ENCODE assay signal across 9 cellular contexts in the genomic region with DNA sequence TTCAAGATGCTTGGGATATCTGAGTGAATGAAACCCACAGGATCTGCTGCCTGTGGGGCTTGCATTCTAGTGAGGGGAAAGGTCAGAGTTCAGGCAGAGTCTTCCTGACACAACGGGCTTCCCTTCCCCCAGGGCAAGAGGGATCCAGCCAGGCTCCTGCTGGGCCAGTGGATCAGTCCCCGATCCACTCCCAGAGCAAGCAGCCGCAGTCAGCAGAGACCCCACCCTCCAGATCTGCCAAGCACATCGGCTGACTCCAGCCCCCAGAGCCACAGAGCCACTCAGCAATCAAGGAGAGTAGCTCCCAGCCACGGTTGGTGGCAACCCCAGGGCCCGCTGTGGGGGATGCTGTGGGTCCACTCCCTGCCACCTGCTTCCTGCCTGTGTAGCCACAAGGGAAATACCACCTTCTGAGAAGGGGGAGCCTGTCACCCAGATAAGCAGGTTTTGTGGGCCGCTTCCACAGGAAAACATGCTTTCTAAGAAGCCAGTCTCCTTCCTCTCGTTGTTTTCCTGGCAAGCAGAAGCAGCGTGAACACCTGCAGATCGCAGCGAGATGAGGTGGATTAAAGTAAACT. TPM values are rescaled to one million over a fixed set of nuclear protein-coding genes. Genes with fewer than 3 reads are reported as not detected.
DNase-seq lines count a peak whose midpoint lies in the region; ATAC-seq and TF ChIP-seq lines count a peak whose summit lies in the region.
"Had no signal": no experiment of that assay in that cellular context is flagged by ENCODE, and none has a peak within 500 bp of the region (broad histone marks: within the 10 kb centered on the region; RNA-seq: fewer than 3 reads in every experiment).

No MANE protein-coding gene starts in this region.

- H3K4me3 Mint-ChIP-seq in stimulated activated naive B cell treated with anti-CD40 and anti-IgM and Interleukin-4, amounts not matched to agents 10 μg/mL and 1 μg/mL and 100 μg/mL, for 72 hours = peak overlapping the region; percentile 29 to 66
- H3K4me3 Mint-ChIP-seq in Caco-2 (ENCODE audit: unreplicated experiment) = no peak overlapping the region

- no peak for TF ChIP-seq CTCF in GM10266 (IDR thresholded peaks at IDR 0.05; ENCODE audit: control insufficient read depth, insufficient read depth, low read depth, missing control alignments)
- TF ChIP-seq CTCF in Caco-2 (IDR thresholded peaks at IDR 0.05; ENCODE audit: insufficient read depth in 1 of 2, low read depth in 1 of 2, low read length in 1 of 2, severe bottlenecking in 1 of 2, unreplicated experiment in 1 of 2) = no peak
- no peak for TF ChIP-seq CTCF in ascending aorta (IDR thresholded peaks at IDR 0.05)

- peak; percentile 34 for ATAC-seq in GM18505 (IDR thresholded peaks at IDR 0.05; ENCODE audit: unreplicated experiment)
- peak; percentile 27 for ATAC-seq in HG02571 (IDR thresholded peaks at IDR 0.05; ENCODE audit: unreplicated experiment)
- ATAC-seq in stimulated activated naive B cell treated with anti-CD40 and anti-IgM and Interleukin-4, amounts not matched to agents 10 μg/mL and 1 μg/mL and 100 μg/mL, for 72 hours (replicated peaks) = peak; percentile 67 to 71

- H3K27ac Mint-ChIP-seq in stimulated activated naive B cell treated with anti-CD40 and anti-IgM and Interleukin-4, amounts not matched to agents 10 μg/mL and 1 μg/mL and 100 μg/mL, for 72 hours = peak overlapping the region; percentile 92
- no peak overlapping the region for H3K27ac Mint-ChIP-seq in Caco-2 (ENCODE audit: unreplicated experiment)

- H3K27me3 ChIP-seq in Caco-2 (replicated peaks; ENCODE audit: control insufficient read depth, insufficient read depth, low read length) (no peaks in the 10 kb centered on the region), ascending aorta (no peaks in the 10 kb centered on the region)
- H3K27me3 ChIP-seq: right lobe of liver had no signal

- peaks cover 0 to 3% of the 10 kb centered on the region in 2 donors for H3K36me3 Mint-ChIP-seq in stimulated activated naive B cell treated with anti-CD40 and anti-IgM and Interleukin-4, amounts not matched to agents 10 μg/mL and 1 μg/mL and 100 μg/mL, for 72 hours
- no peaks in the 10 kb centered on the region for H3K36me3 Mint-ChIP-seq in Caco-2 (ENCODE audit: insufficient read depth, unreplicated experiment)

- peaks cover 0 to 2% of the 10 kb centered on the region in 2 donors for H3K9me3 Mint-ChIP-seq in stimulated activated naive B cell treated with anti-CD40 and anti-IgM and Interleukin-4, amounts not matched to agents 10 μg/mL and 1 μg/mL and 100 μg/mL, for 72 hours
- H3K9me3 Mint-ChIP-seq in Caco-2 (ENCODE audit: unreplicated experiment) = no peaks in the 10 kb centered on the region

- intact Hi-C loops in Caco-2 (cut with micrococcal nuclease; ENCODE audit: unreplicated experiment) = no loop called here
- intact Hi-C loops in ascending aorta (cut with DNase I) = no loop called here

- H3K4me1 ChIP-seq in Caco-2 = peaks cover 7% of the 10 kb centered on the region; the same call in 1 of the 2 replicates
- no peaks in the 10 kb centered on the region for H3K4me1 ChIP-seq in ascending aorta
- H3K4me1 ChIP-seq: right lobe of liver had no signal

- H3K4me3 ChIP-seq in Caco-2 (ENCODE audit: low read depth, low read length) (no peak overlapping the region), ascending aorta (no peak overlapping the region)
- H3K4me3 ChIP-seq: right lobe of liver had no signal

- H3K4me1 Mint-ChIP-seq in stimulated activated naive B cell treated with anti-CD40 and anti-IgM and Interleukin-4, amounts not matched to agents 10 μg/mL and 1 μg/mL and 100 μg/mL, for 72 hours = peaks cover 42 to 53% of the 10 kb centered on the region in 2 donors
- H3K4me1 Mint-ChIP-seq in Caco-2 (ENCODE audit: low read depth, unreplicated experiment) = no peaks in the 10 kb centered on the region

- no peaks in the 10 kb centered on the region for H3K9me3 ChIP-seq in Caco-2
- H3K9me3 ChIP-seq in ascending aorta = no peaks in the 10 kb centered on the region
- H3K9me3 ChIP-seq: right lobe of liver had no signal

- POLR2A ChIA-PET in Caco-2 (lab: Charles Lee) = no interaction called here

- H3K36me3 ChIP-seq in Caco-2 (ENCODE audit: control insufficient read depth, insufficient read depth, low read length) (no peaks in the 10 kb centered on the region), ascending aorta (no peaks in the 10 kb centered on the region)
- H3K36me3 ChIP-seq: right lobe of liver had no signal

- H3K27ac ChIP-seq in ascending aorta = no peak overlapping the region
- H3K27ac ChIP-seq: right lobe of liver had no signal

- H3K27me3 Mint-ChIP-seq in stimulated activated naive B cell treated with anti-CD40 and anti-IgM and Interleukin-4, amounts not matched to agents 10 μg/mL and 1 μg/mL and 100 μg/mL, for 72 hours = peaks cover 5 to 12% of the 10 kb centered on the region in 2 donors
- H3K27me3 Mint-ChIP-seq in Caco-2 (ENCODE audit: insufficient read depth, unreplicated experiment) = no peaks in the 10 kb centered on the region

- DNase-seq in NCI-H1417 treated with DMSO at 0.1 percent for 48 hours (lab: John Stamatoyannopoulos, UW) = peak; percentile 37
- DNase-seq in activated gamma-delta T cell (lab: John Stamatoyannopoulos, UW) = peak; percentile 16
- peak; percentile 61 for DNase-seq in stimulated activated naive B cell treated with anti-CD40 and anti-IgM and Interleukin-4, amounts not matched to agents 10 μg/mL and 1 μg/mL and 100 μg/mL, for 72 hours
- DNase-seq in GM10266 (ENCODE audit: extremely low spot score) = no peak
- no peak for DNase-seq in Caco-2
- DNase-seq in ascending aorta (ENCODE audit: low spot score in 2 of 2) = no peak
- DNase-seq: right lobe of liver had no signal

- BruUV-seq in Caco-2 (replicated peaks; lab: Mats Ljungman, UMichigan) = no TSS peak

- CTCF ChIA-PET in Caco-2 (lab: Charles Lee) = no interaction called here

- no peak for TF ChIP-seq POLR2A in GM18505 (IDR thresholded peaks at IDR 0.05; ENCODE audit: borderline replicate concordance, extremely low read depth, insufficient read depth, insufficient read length)

RNA-seq across cellular contexts. Expression of gene CPN2, which starts 44.9 kb away (rescaled TPM):
- total RNA-seq in Caco-2 (2022) (not detected in 2 replicates), ascending aorta (not detected)

Comparison
In these comparisons a context has a peak if more than half of its experiments do, and no peak if none do; other contexts are left out.
1. DNase-seq: peak in NCI-H1417 treated with DMSO at 0.1 percent for 48 hours (single experiment), activated gamma-delta T cell (single experiment) and stimulated activated naive B cell treated with anti-CD40 and anti-IgM and Interleukin-4, amounts not matched to agents 10 μg/mL and 1 μg/mL and 100 μg/mL, for 72 hours (single experiment); none in GM10266 (single experiment), Caco-2 (0 of 2) and ascending aorta (0 of 2).
2. Peak in every context shown above with its lines, with median percentiles within 50 percentile points of each other: ATAC-seq.